In genomic region chr1:6962390-6962955, GRCh38 we compare ENCODE assay signal across 8 cellular contexts.
A peak's percentile ranks its signal among the peaks of the same experiment; 100 is the strongest.
DNase-seq lines count a peak whose midpoint lies in the region; ATAC-seq and TF ChIP-seq lines count a peak whose summit lies in the region.

No MANE protein-coding gene starts in this region.

- H3K4me3 Mint-ChIP-seq in T-cell (peak overlapping the region; percentile 25 to 74 (median 39)), nephron (peak overlapping the region in 2 of 3 experiments; percentile 62 to 76)
- H3K4me3 Mint-ChIP-seq in central memory CD8-positive, alpha-beta T cell, result peak overlapping the region; percentile 52

- H3K27ac ChIP-seq in dorsolateral prefrontal cortex, result no peak overlapping the region

- TF ChIP-seq CTCF in nephron (IDR thresholded peaks at IDR 0.05; ENCODE audit: unreplicated experiment in 3 of 3), result no peak
- TF ChIP-seq CTCF in dorsolateral prefrontal cortex (IDR thresholded peaks at IDR 0.05 in 54 of 56, conservative IDR thresholded peaks at IDR 0.05 in 2 of 56; ENCODE audit: low read depth in 1 of 56, partially characterized antibody in 56 of 56), result no peak

- ATAC-seq in T-cell (replicated peaks in 1 of 4) (peak; percentile 52 to 73 (median 56)), GM21528 (IDR thresholded peaks at IDR 0.05; ENCODE audit: low FRiP score, unreplicated experiment) (no peak), GM19324 (IDR thresholded peaks at IDR 0.05; ENCODE audit: low FRiP score, unreplicated experiment) (no peak)
- no peak for ATAC-seq in central memory CD8-positive, alpha-beta T cell (replicated peaks; ENCODE audit: extremely low read depth, poor library complexity, severe bottlenecking)

- H3K27me3 ChIP-seq in dorsolateral prefrontal cortex, result peaks cover 0 to 11% (median 0%) of the 10 kb centered on the region in 45 donors

- CTCF ChIA-PET in T-cell (lab: Charles Lee), result interaction anchor here in 1 of 2 donors (0.6 kb wide), 1 partner anchor 80 kb away, joined by 3 read pairs; no protein-coding TSS in a partner anchor

- intact Hi-C loops in dorsolateral prefrontal cortex (cut with DNase I), result no loop called here

- peak overlapping the region in 2 of 59 donors; percentile 21 to 28 for H3K4me3 ChIP-seq in dorsolateral prefrontal cortex

- peaks cover 11 to 24% (median 17%) of the 10 kb centered on the region in 3 donors for H3K4me1 Mint-ChIP-seq in T-cell
- peaks cover 8% of the 10 kb centered on the region for H3K4me1 Mint-ChIP-seq in central memory CD8-positive, alpha-beta T cell
- peaks cover 65% of the 10 kb centered on the region for H3K4me1 Mint-ChIP-seq in nephron

- H3K27ac Mint-ChIP-seq in T-cell (no peak overlapping the region), nephron (peak overlapping the region in 1 of 3 experiments; percentile 14)
- H3K27ac Mint-ChIP-seq in central memory CD8-positive, alpha-beta T cell (ENCODE audit: low read depth), result peak overlapping the region; percentile 82

- H3K36me3 Mint-ChIP-seq in T-cell (no peaks in the 10 kb centered on the region), nephron (ENCODE audit: low read depth) (no peaks in the 10 kb centered on the region)
- peaks cover 3% of the 10 kb centered on the region for H3K36me3 Mint-ChIP-seq in central memory CD8-positive, alpha-beta T cell (ENCODE audit: insufficient read depth)

- DNase-seq in HT1080 (ENCODE audit: low read depth), result peak; percentile 68
- DNase-seq in T-cell, result peak in 29 of 34 experiments; percentile 3 to 47 (median 25)
- DNase-seq in central memory CD8-positive, alpha-beta T cell (ENCODE audit: low spot score in 2 of 2), result no peak
- no peak for DNase-seq in dorsolateral prefrontal cortex
- DNase-seq in KG1 (lab: John Stamatoyannopoulos, UW), result no peak

- POLR2A ChIA-PET in T-cell (lab: Charles Lee), result no interaction called here

- H3K27me3 Mint-ChIP-seq in T-cell (peaks cover 15 to 52% of the 10 kb centered on the region in 2 donors), nephron (ENCODE audit: low read depth) (peaks cover 13% of the 10 kb centered on the region)
- peaks cover 98% of the 10 kb centered on the region for H3K27me3 Mint-ChIP-seq in central memory CD8-positive, alpha-beta T cell

- H3K9me3 Mint-ChIP-seq in T-cell (no peaks in the 10 kb centered on the region), nephron (no peaks in the 10 kb centered on the region)
- no peaks in the 10 kb centered on the region for H3K9me3 Mint-ChIP-seq in central memory CD8-positive, alpha-beta T cell

Comparison
In these comparisons a context has a peak if more than half of its experiments do, and no peak if none do; other contexts are left out.
1. DNase-seq: peak in HT1080 (single experiment) and T-cell (29 of 34); none in central memory CD8-positive, alpha-beta T cell (0 of 2), dorsolateral prefrontal cortex (0 of 10) and KG1 (single experiment).
2. ATAC-seq: peak in T-cell (4 of 4); none in central memory CD8-positive, alpha-beta T cell (single experiment), GM21528 (single experiment) and GM19324 (single experiment).
3. Peak in every context shown above with its lines, with median percentiles within 50 percentile points of each other: H3K4me3 Mint-ChIP-seq.